12 cellular contexts compared by ENCODE assay signal in genomic region chr4:133152801-133153526, GRCh38. TPM values are rescaled to one million over a fixed set of nuclear protein-coding genes. Genes with fewer than 3 reads are reported as not detected.
DNase-seq lines count a peak whose midpoint lies in the region; ATAC-seq and TF ChIP-seq lines count a peak whose summit lies in the region.
"Had no signal": no experiment of that assay in that cellular context is flagged by ENCODE, and none has a peak within 500 bp of the region (broad histone marks: within the 10 kb centered on the region; RNA-seq: fewer than 3 reads in every experiment).

No MANE protein-coding gene starts in this region.

- no peak for TF ChIP-seq EP300 in SK-N-SH (IDR thresholded peaks at IDR 0.05; ENCODE audit: borderline replicate concordance in 1 of 2, low read depth in 1 of 2, low read length in 1 of 2)

- H2BK5ac ChIP-seq in mesendoderm (ENCODE audit: low read length): no peak overlapping the region

- intact Hi-C loops in natural killer cell (cut with micrococcal nuclease) (no loop called here), vagina (cut with DNase I) (no loop called here)

- H3K27me3 ChIP-seq in mesendoderm (ENCODE audit: insufficient read depth, low read length, poor library complexity): no peaks in the 10 kb centered on the region
- H3K27me3 ChIP-seq in vagina: peaks cover 10% of the 10 kb centered on the region
- H3K27me3 ChIP-seq in SK-N-SH (ENCODE audit: insufficient read depth): peaks cover 66% of the 10 kb centered on the region

- POLR2A ChIA-PET in SK-N-SH (lab: Yijun Ruan, JAX): no interaction called here

- TF ChIP-seq RAD21 in SK-N-SH (IDR thresholded peaks at IDR 0.05; ENCODE audit: low read length): no peak

- H3K27me3 Mint-ChIP-seq in natural killer cell (ENCODE audit: low read depth in 2 of 2): peaks cover 23 to 37% of the 10 kb centered on the region in 2 donors
- peaks cover 32 to 33% of the 10 kb centered on the region in 2 donors for H3K27me3 Mint-ChIP-seq in natural killer cell treated with Interleukin-12 subunit alpha and Interleukin-12 subunit beta and Interleukin-15 and Interleukin-18, amount 100 ng/mL, for 72 hours

- no peak overlapping the region for H3K23ac ChIP-seq in mesendoderm (ENCODE audit: low read length)

- H3K4me2 ChIP-seq in mesendoderm (ENCODE audit: low read length) (peak overlapping the region; percentile 21), SK-N-SH (no peak overlapping the region)

- H4K5ac ChIP-seq in mesendoderm (ENCODE audit: low read length): no peak overlapping the region

- H4K20me1 ChIP-seq in SK-N-SH (ENCODE audit: insufficient read depth): no peaks in the 10 kb centered on the region

- H3K27ac ChIP-seq in mesendoderm (ENCODE audit: low read depth, low read length): no peak overlapping the region
- peak overlapping the region; percentile 43 for H3K27ac ChIP-seq in vagina
- H3K27ac ChIP-seq in SK-N-SH (ENCODE audit: low read depth in 2 of 2, low read length in 1 of 2): no peak overlapping the region

- ATAC-seq in natural killer cell (no peak), GM19467 (IDR thresholded peaks at IDR 0.05; ENCODE audit: unreplicated experiment) (no peak), HG02938 (IDR thresholded peaks at IDR 0.05; ENCODE audit: unreplicated experiment) (no peak)
- ATAC-seq in natural killer cell treated with Interleukin-12 subunit alpha and Interleukin-12 subunit beta and Interleukin-15 and Interleukin-18, amount 100 ng/mL, for 72 hours: no peak

- peak overlapping the region; percentile 97 for H3K56ac ChIP-seq in mesendoderm (ENCODE audit: low read length)

- H2AFZ ChIP-seq in SK-N-SH (ENCODE audit: low read depth): no peak overlapping the region

- H2BK120ac ChIP-seq in mesendoderm (ENCODE audit: low read depth, low read length): no peak overlapping the region

- no peak for TF ChIP-seq POLR2A in vagina (IDR thresholded peaks at IDR 0.05)

- H3K9ac ChIP-seq in mesendoderm (ENCODE audit: low read length) (peak overlapping the region; percentile 79), SK-N-SH (no peak overlapping the region)

- no peak overlapping the region for H2BK15ac ChIP-seq in mesendoderm (replicated peaks; ENCODE audit: low read depth)

- CTCF ChIA-PET in SK-N-SH (lab: Yijun Ruan, JAX): interaction anchor here (0.8 kb wide), 1 partner anchor 46 kb away, joined by 3 read pairs; no protein-coding TSS in a partner anchor

- H3K4me1 ChIP-seq in mesendoderm (ENCODE audit: control insufficient read depth, low read depth, low read length) (no peaks in the 10 kb centered on the region), vagina (peaks cover 44% of the 10 kb centered on the region), SK-N-SH (ENCODE audit: control insufficient read depth in 1 of 2, insufficient read depth in 2 of 2, low read depth in 1 of 2, low read length in 1 of 2) (peaks cover 0 to 14% of the 10 kb centered on the region in 2 experiments; a peak in 2 of 4 replicates)

- no peak overlapping the region for H2AK5ac ChIP-seq in mesendoderm (ENCODE audit: low read length)

- H3K79me2 ChIP-seq in mesendoderm (ENCODE audit: control insufficient read depth, insufficient read depth, low read length) (peaks cover 65% of the 10 kb centered on the region), SK-N-SH (ENCODE audit: insufficient read depth) (no peaks in the 10 kb centered on the region)

- H3K9me2 ChIP-seq in SK-N-SH: no peaks in the 10 kb centered on the region

- H3F3A ChIP-seq in SK-N-SH (replicated peaks; ENCODE audit: insufficient read depth): no peaks in the 10 kb centered on the region

- H3K79me1 ChIP-seq in mesendoderm (ENCODE audit: low read length): peaks cover 6% of the 10 kb centered on the region

- WGBS in mesendoderm (ENCODE audit: extremely low coverage, insufficient coverage, low lambda C conversion rate): no CpG with 5 or more reads among the region's 21 CpGs
- WGBS in SK-N-SH (ENCODE audit: low lambda C conversion rate): 20% methylated on average over 21 of the region's 21 CpGs

- H3K27ac Mint-ChIP-seq in natural killer cell: no peak overlapping the region
- no peak overlapping the region for H3K27ac Mint-ChIP-seq in natural killer cell treated with Interleukin-12 subunit alpha and Interleukin-12 subunit beta and Interleukin-15 and Interleukin-18, amount 100 ng/mL, for 72 hours
- H3K27ac Mint-ChIP-seq: activated naive CD4-positive, alpha-beta T cell treated with anti-CD3 and anti-CD28 coated beads, Interleukin-2, amount 50 U/mL, for 24 hours; IgD-negative memory B cell; memory B cell had no signal

- no peak overlapping the region for H3K4ac ChIP-seq in mesendoderm (ENCODE audit: low read depth, low read length)

- H3K4me3 ChIP-seq in choroid plexus epithelial cell (ENCODE audit: low read depth, low read length) (peak overlapping the region; percentile 64), mesendoderm (ENCODE audit: low read length) (peak overlapping the region; percentile 64), vagina (peak overlapping the region; percentile 42 to 55), SK-N-SH (ENCODE audit: low read depth in 2 of 2, low read length in 1 of 2) (no peak overlapping the region; a peak in 2 of 4 replicates)

- DNase-seq in natural killer cell (no peak), choroid plexus epithelial cell (ENCODE audit: low read depth) (peak; percentile 14), mesendoderm (peak; percentile 23), vagina (ENCODE audit: extremely low spot score in 2 of 2) (no peak), SK-N-SH (no peak)
- no peak for DNase-seq in natural killer cell treated with Interleukin-12 subunit alpha and Interleukin-12 subunit beta and Interleukin-15 and Interleukin-18, amount 100 ng/mL, for 72 hours (ENCODE audit: low spot score)
- DNase-seq: RPMI8226 had no signal

- peaks cover 23% of the 10 kb centered on the region for H3K36me3 Mint-ChIP-seq in natural killer cell
- H3K36me3 Mint-ChIP-seq in natural killer cell treated with Interleukin-12 subunit alpha and Interleukin-12 subunit beta and Interleukin-15 and Interleukin-18, amount 100 ng/mL, for 72 hours: peaks cover 23% of the 10 kb centered on the region
- H3K36me3 Mint-ChIP-seq: IgD-negative memory B cell, memory B cell had no signal

- peak overlapping the region; percentile 4 for H3K4me3 Mint-ChIP-seq in natural killer cell
- H3K4me3 Mint-ChIP-seq in natural killer cell treated with Interleukin-12 subunit alpha and Interleukin-12 subunit beta and Interleukin-15 and Interleukin-18, amount 100 ng/mL, for 72 hours: no peak overlapping the region
- H3K4me3 Mint-ChIP-seq: activated naive CD4-positive, alpha-beta T cell treated with anti-CD3 and anti-CD28 coated beads, Interleukin-2, amount 50 U/mL, for 24 hours; memory B cell had no signal

- no peak overlapping the region for H4K8ac ChIP-seq in mesendoderm (ENCODE audit: low read depth, low read length)

- H3K4me1 Mint-ChIP-seq in natural killer cell: peaks cover 0 to 13% of the 10 kb centered on the region in 2 donors
- peaks cover 3 to 11% of the 10 kb centered on the region in 2 donors for H3K4me1 Mint-ChIP-seq in natural killer cell treated with Interleukin-12 subunit alpha and Interleukin-12 subunit beta and Interleukin-15 and Interleukin-18, amount 100 ng/mL, for 72 hours (ENCODE audit: low read depth in 2 of 2)

- peak overlapping the region; percentile 29 for H3K18ac ChIP-seq in mesendoderm (ENCODE audit: low read length)

- H3K36me3 ChIP-seq in mesendoderm (ENCODE audit: control insufficient read depth, insufficient read depth, low read length) (no peaks in the 10 kb centered on the region), vagina (no peaks in the 10 kb centered on the region), SK-N-SH (replicated peaks in 1 of 2; ENCODE audit: control insufficient read depth in 1 of 2, insufficient read depth in 2 of 2, low read length in 1 of 2) (no peaks in the 10 kb centered on the region)

- H3K9me3 ChIP-seq in vagina: no peaks in the 10 kb centered on the region
- H3K9me3 ChIP-seq in SK-N-SH: no peaks in the 10 kb centered on the region

- TF ChIP-seq CTCF in natural killer cell (IDR thresholded peaks at IDR 0.05) (no peak), choroid plexus epithelial cell (conservative IDR thresholded peaks at IDR 0.05; ENCODE audit: low read depth, low read length) (no peak), vagina (IDR thresholded peaks at IDR 0.05) (no peak), SK-N-SH (IDR thresholded peaks at IDR 0.05) (no peak)

- peaks cover 0 to 6% of the 10 kb centered on the region in 2 donors for H3K9me3 Mint-ChIP-seq in natural killer cell
- peaks cover 6% of the 10 kb centered on the region for H3K9me3 Mint-ChIP-seq in natural killer cell treated with Interleukin-12 subunit alpha and Interleukin-12 subunit beta and Interleukin-15 and Interleukin-18, amount 100 ng/mL, for 72 hours
- H3K9me3 Mint-ChIP-seq: activated naive CD4-positive, alpha-beta T cell treated with anti-CD3 and anti-CD28 coated beads, Interleukin-2, amount 50 U/mL, for 24 hours; memory B cell had no signal

TF ChIP-seq in SK-N-SH, 30 proteins besides CTCF, POLR2A, EP300 and RAD21 (continues in another document):
- TF ChIP-seq POLR2AphosphoS5 (IDR thresholded peaks at IDR 0.05; ENCODE audit: low read depth, low read length) (no peak), PBX3 (IDR thresholded peaks at IDR 0.05) (no peak), GABPA (IDR thresholded peaks at IDR 0.05; ENCODE audit: low read depth) (no peak), TCF12 (IDR thresholded peaks at IDR 0.05) (no peak), MXI1 (IDR thresholded peaks at IDR 0.05; ENCODE audit: low read depth, low read length) (no peak)

RNA-seq across cellular contexts. Expression of gene PCDH10, which starts 3.9 kb away (rescaled TPM):
- total RNA-seq in natural killer cell (not detected), vagina (6.9 TPM)
- total RNA-seq in natural killer cell treated with Interleukin-12 subunit alpha and Interleukin-12 subunit beta and Interleukin-15 and Interleukin-18, amount 100 ng/mL, for 72 hours: not detected
- polyA plus RNA-seq in mesendoderm (2013, experiment 1 of 2): 86.0 TPM
- polyA plus RNA-seq in mesendoderm (2013, experiment 2 of 2): 86.7 TPM
- polyA plus RNA-seq in SK-N-SH (2012; rRNA removed): 0.02 and 0.05 TPM in 2 replicates
- 0.03 and 0.04 TPM in 2 replicates for polyA plus RNA-seq in SK-N-SH (2012; cell fraction: cytosol; rRNA removed)
- 0.07 and 0.10 TPM in 2 replicates for polyA plus RNA-seq in SK-N-SH (2012; cell fraction: nucleus; rRNA removed)
- polyA plus RNA-seq: IgD-negative memory B cell had no signal

Comparison
In these comparisons a context has a peak if more than half of its experiments do, and no peak if none do; other contexts are left out.
1. DNase-seq: peak in choroid plexus epithelial cell (single experiment) and mesendoderm (single experiment); none in natural killer cell (single experiment), natural killer cell treated with Interleukin-12 subunit alpha and Interleukin-12 subunit beta and Interleukin-15 and Interleukin-18, amount 100 ng/mL, for 72 hours (single experiment), vagina (0 of 2) and SK-N-SH (single experiment).
2. H3K4me3 ChIP-seq: peak in choroid plexus epithelial cell (single experiment), mesendoderm (single experiment) and vagina (2 of 2); none in SK-N-SH (0 of 2).